In the genomic region with DNA sequence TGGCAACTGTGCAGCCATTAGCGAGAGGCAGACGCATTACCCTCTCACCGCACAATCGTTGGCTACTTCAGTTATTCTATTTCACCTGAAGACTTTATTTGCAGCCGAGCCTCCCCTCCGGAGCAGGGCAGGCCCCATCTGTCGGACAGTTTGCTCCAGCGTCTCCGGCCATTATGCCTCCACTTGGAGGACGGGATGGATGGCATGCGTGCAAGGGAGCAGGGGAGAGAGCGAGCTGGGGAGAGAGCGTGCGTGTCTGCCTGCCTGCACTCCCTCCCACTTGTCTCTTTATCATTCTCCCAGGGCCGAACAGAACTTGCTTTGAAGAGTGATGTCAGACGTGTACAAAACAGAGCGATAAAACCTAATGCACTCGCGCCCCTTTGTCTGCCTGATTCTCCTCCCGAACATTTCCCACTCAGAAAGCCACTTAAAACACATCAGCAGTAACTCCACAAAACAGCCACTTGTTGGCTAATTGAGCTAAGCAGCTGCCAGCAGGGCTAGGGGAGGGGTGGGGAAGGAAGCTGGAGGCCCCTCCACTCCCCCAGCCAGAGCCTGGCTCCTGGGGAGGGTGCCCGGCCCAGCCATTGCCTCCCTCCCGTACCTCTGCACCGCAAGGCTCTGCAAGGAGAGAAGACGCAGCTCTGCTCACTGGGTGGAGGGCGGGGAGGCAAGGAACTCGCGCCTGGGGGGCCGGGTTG, we compare ENCODE assay signal across 1 cellular context.
A peak's percentile ranks its signal among the peaks of the same experiment; 100 is the strongest.
TF ChIP-seq lines count a peak whose summit lies in the region.

No MANE protein-coding gene starts in this region.

TF ChIP-seq in K562, 482 proteins besides CTCF, POLR2A, EP300 and RAD21 (continued from another document and continues in another):
- TF ChIP-seq, protein P1, sequence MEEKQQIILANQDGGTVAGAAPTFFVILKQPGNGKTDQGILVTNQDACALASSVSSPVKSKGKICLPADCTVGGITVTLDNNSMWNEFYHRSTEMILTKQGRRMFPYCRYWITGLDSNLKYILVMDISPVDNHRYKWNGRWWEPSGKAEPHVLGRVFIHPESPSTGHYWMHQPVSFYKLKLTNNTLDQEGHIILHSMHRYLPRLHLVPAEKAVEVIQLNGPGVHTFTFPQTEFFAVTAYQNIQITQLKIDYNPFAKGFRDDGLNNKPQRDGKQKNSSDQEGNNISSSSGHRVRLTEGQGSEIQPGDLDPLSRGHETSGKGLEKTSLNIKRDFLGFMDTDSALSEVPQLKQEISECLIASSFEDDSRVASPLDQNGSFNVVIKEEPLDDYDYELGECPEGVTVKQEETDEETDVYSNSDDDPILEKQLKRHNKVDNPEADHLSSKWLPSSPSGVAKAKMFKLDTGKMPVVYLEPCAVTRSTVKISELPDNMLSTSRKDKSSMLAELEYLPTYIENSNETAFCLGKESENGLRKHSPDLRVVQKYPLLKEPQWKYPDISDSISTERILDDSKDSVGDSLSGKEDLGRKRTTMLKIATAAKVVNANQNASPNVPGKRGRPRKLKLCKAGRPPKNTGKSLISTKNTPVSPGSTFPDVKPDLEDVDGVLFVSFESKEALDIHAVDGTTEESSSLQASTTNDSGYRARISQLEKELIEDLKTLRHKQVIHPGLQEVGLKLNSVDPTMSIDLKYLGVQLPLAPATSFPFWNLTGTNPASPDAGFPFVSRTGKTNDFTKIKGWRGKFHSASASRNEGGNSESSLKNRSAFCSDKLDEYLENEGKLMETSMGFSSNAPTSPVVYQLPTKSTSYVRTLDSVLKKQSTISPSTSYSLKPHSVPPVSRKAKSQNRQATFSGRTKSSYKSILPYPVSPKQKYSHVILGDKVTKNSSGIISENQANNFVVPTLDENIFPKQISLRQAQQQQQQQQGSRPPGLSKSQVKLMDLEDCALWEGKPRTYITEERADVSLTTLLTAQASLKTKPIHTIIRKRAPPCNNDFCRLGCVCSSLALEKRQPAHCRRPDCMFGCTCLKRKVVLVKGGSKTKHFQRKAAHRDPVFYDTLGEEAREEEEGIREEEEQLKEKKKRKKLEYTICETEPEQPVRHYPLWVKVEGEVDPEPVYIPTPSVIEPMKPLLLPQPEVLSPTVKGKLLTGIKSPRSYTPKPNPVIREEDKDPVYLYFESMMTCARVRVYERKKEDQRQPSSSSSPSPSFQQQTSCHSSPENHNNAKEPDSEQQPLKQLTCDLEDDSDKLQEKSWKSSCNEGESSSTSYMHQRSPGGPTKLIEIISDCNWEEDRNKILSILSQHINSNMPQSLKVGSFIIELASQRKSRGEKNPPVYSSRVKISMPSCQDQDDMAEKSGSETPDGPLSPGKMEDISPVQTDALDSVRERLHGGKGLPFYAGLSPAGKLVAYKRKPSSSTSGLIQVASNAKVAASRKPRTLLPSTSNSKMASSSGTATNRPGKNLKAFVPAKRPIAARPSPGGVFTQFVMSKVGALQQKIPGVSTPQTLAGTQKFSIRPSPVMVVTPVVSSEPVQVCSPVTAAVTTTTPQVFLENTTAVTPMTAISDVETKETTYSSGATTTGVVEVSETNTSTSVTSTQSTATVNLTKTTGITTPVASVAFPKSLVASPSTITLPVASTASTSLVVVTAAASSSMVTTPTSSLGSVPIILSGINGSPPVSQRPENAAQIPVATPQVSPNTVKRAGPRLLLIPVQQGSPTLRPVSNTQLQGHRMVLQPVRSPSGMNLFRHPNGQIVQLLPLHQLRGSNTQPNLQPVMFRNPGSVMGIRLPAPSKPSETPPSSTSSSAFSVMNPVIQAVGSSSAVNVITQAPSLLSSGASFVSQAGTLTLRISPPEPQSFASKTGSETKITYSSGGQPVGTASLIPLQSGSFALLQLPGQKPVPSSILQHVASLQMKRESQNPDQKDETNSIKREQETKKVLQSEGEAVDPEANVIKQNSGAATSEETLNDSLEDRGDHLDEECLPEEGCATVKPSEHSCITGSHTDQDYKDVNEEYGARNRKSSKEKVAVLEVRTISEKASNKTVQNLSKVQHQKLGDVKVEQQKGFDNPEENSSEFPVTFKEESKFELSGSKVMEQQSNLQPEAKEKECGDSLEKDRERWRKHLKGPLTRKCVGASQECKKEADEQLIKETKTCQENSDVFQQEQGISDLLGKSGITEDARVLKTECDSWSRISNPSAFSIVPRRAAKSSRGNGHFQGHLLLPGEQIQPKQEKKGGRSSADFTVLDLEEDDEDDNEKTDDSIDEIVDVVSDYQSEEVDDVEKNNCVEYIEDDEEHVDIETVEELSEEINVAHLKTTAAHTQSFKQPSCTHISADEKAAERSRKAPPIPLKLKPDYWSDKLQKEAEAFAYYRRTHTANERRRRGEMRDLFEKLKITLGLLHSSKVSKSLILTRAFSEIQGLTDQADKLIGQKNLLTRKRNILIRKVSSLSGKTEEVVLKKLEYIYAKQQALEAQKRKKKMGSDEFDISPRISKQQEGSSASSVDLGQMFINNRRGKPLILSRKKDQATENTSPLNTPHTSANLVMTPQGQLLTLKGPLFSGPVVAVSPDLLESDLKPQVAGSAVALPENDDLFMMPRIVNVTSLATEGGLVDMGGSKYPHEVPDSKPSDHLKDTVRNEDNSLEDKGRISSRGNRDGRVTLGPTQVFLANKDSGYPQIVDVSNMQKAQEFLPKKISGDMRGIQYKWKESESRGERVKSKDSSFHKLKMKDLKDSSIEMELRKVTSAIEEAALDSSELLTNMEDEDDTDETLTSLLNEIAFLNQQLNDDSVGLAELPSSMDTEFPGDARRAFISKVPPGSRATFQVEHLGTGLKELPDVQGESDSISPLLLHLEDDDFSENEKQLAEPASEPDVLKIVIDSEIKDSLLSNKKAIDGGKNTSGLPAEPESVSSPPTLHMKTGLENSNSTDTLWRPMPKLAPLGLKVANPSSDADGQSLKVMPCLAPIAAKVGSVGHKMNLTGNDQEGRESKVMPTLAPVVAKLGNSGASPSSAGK (IDR thresholded peaks at IDR 0.05) = peak; percentile 69
- TF ChIP-seq ZNF444 (CRISPR knock-in tag; IDR thresholded peaks at IDR 0.05) = no peak
- no peak; the same call in 1 of the 2 replicates for TF ChIP-seq EP400 (IDR thresholded peaks at IDR 0.05)
- TF ChIP-seq NCOR1 (IDR thresholded peaks at IDR 0.05) = peak; percentile 79
- TF ChIP-seq, protein P2, sequence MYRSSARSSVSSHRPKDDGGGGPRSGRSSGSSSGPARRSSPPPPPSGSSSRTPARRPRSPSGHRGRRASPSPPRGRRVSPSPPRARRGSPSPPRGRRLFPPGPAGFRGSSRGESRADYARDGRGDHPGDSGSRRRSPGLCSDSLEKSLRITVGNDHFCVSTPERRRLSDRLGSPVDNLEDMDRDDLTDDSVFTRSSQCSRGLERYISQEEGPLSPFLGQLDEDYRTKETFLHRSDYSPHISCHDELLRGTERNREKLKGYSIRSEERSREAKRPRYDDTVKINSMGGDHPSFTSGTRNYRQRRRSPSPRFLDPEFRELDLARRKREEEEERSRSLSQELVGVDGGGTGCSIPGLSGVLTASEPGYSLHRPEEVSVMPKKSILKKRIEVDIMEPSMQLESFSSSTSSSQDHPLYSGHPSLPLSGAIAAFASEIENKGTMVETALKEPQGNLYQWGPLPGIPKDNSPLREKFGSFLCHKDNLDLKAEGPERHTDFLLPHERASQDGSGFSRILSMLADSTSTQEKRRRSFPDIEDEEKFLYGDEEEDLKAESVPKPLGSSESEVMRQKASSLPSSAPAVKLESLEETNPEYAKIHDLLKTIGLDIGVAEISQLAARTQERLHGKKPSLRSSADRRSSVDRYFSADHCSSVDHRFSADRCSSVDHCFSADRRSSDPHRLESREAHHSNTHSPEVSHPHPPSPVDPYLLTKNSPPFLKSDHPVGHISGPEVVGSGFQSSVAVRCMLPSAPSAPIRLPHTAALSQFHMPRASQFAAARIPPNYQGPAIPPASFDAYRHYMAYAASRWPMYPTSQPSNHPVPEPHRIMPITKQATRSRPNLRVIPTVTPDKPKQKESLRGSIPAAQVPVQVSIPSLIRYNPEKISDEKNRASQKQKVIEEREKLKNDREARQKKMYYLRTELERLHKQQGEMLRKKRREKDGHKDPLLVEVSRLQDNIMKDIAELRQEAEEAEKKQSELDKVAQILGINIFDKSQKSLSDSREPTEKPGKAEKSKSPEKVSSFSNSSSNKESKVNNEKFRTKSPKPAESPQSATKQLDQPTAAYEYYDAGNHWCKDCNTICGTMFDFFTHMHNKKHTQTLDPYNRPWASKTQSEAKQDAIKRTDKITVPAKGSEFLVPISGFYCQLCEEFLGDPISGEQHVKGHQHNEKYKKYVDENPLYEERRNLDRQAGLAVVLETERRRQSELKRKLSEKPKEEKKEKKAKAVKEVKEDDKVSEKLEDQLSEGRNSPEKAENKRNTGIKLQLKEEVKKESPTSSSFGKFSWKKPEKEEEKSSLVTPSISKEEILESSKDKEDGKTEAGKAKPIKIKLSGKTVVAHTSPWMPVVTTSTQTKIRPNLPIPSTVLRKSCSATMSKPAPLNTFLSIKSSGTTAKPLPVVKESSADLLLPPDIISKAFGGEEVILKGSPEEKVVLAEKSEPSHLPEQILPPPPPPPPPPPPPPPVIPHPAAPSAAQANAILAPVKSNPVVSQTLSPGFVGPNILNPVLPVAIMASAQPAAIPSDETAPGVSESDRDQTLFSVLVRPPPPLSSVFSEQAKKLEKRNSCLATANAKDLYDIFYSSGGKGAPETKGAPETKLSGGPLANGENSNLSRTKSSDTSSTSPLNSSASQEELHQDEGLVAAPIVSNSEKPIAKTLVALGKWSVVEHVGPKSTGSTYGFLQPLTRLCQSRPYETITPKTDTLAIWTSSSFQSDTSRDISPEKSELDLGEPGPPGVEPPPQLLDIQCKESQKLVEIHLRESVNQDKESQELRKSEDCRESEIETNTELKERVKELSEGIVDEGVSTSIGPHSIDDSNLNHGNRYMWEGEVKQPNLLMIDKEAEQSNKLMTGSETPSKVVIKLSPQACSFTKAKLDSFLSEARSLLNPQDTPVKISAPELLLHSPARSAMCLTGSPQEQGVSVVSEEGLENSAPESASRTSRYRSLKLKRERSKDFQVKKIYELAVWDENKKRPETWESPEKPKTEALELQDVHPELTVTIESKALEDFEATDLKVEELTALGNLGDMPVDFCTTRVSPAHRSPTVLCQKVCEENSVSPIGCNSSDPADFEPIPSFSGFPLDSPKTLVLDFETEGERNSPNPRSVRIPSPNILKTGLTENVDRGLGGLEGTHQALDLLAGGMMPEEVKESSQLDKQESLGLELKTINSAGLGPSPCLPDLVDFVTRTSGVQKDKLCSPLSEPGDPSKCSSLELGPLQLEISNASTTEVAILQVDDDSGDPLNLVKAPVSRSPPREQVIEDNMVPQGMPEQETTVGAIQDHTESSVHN (IDR thresholded peaks at IDR 0.05; ENCODE audit: borderline replicate concordance in 1 of 2, low read depth in 1 of 2) = no peak
- TF ChIP-seq, protein P3, sequence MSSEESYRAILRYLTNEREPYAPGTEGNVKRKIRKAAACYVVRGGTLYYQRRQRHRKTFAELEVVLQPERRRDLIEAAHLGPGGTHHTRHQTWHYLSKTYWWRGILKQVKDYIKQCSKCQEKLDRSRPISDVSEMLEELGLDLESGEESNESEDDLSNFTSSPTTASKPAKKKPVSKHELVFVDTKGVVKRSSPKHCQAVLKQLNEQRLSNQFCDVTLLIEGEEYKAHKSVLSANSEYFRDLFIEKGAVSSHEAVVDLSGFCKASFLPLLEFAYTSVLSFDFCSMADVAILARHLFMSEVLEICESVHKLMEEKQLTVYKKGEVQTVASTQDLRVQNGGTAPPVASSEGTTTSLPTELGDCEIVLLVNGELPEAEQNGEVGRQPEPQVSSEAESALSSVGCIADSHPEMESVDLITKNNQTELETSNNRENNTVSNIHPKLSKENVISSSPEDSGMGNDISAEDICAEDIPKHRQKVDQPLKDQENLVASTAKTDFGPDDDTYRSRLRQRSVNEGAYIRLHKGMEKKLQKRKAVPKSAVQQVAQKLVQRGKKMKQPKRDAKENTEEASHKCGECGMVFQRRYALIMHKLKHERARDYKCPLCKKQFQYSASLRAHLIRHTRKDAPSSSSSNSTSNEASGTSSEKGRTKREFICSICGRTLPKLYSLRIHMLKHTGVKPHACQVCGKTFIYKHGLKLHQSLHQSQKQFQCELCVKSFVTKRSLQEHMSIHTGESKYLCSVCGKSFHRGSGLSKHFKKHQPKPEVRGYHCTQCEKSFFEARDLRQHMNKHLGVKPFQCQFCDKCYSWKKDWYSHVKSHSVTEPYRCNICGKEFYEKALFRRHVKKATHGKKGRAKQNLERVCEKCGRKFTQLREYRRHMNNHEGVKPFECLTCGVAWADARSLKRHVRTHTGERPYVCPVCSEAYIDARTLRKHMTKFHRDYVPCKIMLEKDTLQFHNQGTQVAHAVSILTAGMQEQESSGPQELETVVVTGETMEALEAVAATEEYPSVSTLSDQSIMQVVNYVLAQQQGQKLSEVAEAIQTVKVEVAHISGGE (CRISPR knock-in tag; IDR thresholded peaks at IDR 0.05) = no peak
- TF ChIP-seq BRD9 (IDR thresholded peaks at IDR 0.05; ENCODE audit: low read depth, partially characterized antibody) = no peak
- peak; percentile 46; the same call in 1 of the 2 replicates for TF ChIP-seq ZEB2 (IDR thresholded peaks at IDR 0.05)
- no peak for TF ChIP-seq CBX1 (IDR thresholded peaks at IDR 0.05; ENCODE audit: low read depth)
- TF ChIP-seq, protein P4, sequence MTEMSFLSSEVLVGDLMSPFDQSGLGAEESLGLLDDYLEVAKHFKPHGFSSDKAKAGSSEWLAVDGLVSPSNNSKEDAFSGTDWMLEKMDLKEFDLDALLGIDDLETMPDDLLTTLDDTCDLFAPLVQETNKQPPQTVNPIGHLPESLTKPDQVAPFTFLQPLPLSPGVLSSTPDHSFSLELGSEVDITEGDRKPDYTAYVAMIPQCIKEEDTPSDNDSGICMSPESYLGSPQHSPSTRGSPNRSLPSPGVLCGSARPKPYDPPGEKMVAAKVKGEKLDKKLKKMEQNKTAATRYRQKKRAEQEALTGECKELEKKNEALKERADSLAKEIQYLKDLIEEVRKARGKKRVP (CRISPR knock-in tag; IDR thresholded peaks at IDR 0.05) = no peak
- peak; percentile 82 for TF ChIP-seq HDAC2 (IDR thresholded peaks at IDR 0.05)
- peak; percentile 24 for TF ChIP-seq POLR2B (IDR thresholded peaks at IDR 0.05; ENCODE audit: low read depth, partially characterized antibody)
- TF ChIP-seq ZKSCAN8 (CRISPR knock-in tag; IDR thresholded peaks at IDR 0.05) = no peak
- TF ChIP-seq SP2 (IDR thresholded peaks at IDR 0.05; ENCODE audit: extremely low read depth, low read depth, low read length, poor library complexity, severe bottlenecking) = no peak
- TF ChIP-seq GATA2 (CRISPR knock-in tag; IDR thresholded peaks at IDR 0.05) = no peak
- TF ChIP-seq, protein P5, sequence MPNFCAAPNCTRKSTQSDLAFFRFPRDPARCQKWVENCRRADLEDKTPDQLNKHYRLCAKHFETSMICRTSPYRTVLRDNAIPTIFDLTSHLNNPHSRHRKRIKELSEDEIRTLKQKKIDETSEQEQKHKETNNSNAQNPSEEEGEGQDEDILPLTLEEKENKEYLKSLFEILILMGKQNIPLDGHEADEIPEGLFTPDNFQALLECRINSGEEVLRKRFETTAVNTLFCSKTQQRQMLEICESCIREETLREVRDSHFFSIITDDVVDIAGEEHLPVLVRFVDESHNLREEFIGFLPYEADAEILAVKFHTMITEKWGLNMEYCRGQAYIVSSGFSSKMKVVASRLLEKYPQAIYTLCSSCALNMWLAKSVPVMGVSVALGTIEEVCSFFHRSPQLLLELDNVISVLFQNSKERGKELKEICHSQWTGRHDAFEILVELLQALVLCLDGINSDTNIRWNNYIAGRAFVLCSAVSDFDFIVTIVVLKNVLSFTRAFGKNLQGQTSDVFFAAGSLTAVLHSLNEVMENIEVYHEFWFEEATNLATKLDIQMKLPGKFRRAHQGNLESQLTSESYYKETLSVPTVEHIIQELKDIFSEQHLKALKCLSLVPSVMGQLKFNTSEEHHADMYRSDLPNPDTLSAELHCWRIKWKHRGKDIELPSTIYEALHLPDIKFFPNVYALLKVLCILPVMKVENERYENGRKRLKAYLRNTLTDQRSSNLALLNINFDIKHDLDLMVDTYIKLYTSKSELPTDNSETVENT (CRISPR knock-in tag; IDR thresholded peaks at IDR 0.05) = no peak
- TF ChIP-seq ETS2 (tag; IDR thresholded peaks at IDR 0.05; ENCODE audit: borderline replicate concordance, poor library complexity, severe bottlenecking) = no peak
- TF ChIP-seq TCF3 (CRISPR knock-in tag; IDR thresholded peaks at IDR 0.05) = peak; percentile 78
- peak; percentile 64 for TF ChIP-seq STAT5A (IDR thresholded peaks at IDR 0.05; ENCODE audit: borderline replicate concordance, low read length)
- TF ChIP-seq CBFA2T3 (IDR thresholded peaks at IDR 0.05) = peak; percentile 92
- no peak for TF ChIP-seq MAFG (tag; conservative IDR thresholded peaks at IDR 0.05)
- no peak for TF ChIP-seq ZNF140 (CRISPR knock-in tag; IDR thresholded peaks at IDR 0.05)
